8 cellular contexts compared by ENCODE assay signal in the genomic region with DNA sequence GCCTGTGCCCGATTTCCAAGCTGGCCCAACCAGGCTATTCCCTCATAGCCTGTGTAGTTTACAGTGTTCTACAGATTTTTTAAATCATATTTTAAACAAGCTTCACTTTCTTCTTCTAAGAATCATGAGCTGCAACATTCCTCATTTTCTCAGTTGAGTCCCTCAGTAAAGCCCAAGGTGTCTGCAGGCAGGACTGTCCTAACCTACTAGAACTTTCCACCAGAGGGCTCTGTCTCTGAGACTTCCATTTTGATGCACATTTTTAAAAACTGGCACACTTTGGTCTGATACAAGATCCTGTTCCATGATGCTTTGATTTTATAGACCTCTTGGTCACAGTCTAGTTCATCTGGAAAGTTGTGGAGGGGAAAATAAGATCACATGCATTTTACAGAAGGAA. TPM values are rescaled to one million over a fixed set of nuclear protein-coding genes. Genes with fewer than 3 reads are reported as not detected.
DNase-seq lines count a peak whose midpoint lies in the region; ATAC-seq, FAIRE-seq and TF ChIP-seq lines count a peak whose summit lies in the region.

No MANE protein-coding gene starts in this region.

- no CpG with 5 or more reads among the region's 1 CpG for WGBS in mesendoderm (ENCODE audit: extremely low coverage, insufficient coverage, low lambda C conversion rate)
- 48% methylated on average over 1 of the region's 1 CpG for WGBS in esophagus muscularis mucosa

- H3K4me2 ChIP-seq in astrocyte (ENCODE audit: low read length) (no peak overlapping the region), mesendoderm (ENCODE audit: low read length) (no peak overlapping the region)

- H3K9me3 ChIP-seq in astrocyte (ENCODE audit: insufficient read depth, low read depth, low read length) (no peaks in the 10 kb centered on the region), esophagus muscularis mucosa (no peaks in the 10 kb centered on the region)

- no peak for TF ChIP-seq POLR2A in esophagus muscularis mucosa (IDR thresholded peaks at IDR 0.05; ENCODE audit: low read depth)

- peaks cover 26% of the 10 kb centered on the region for H3K4me1 Mint-ChIP-seq in astrocyte (ENCODE audit: low read depth, unreplicated experiment)

- H3K27ac ChIP-seq in astrocyte (ENCODE audit: low read depth, low read length) (no peak overlapping the region), mesendoderm (ENCODE audit: low read depth, low read length) (no peak overlapping the region), esophagus muscularis mucosa (replicated peaks in 1 of 4) (no peak overlapping the region)

- no peaks in the 10 kb centered on the region for H3K9me3 Mint-ChIP-seq in astrocyte (ENCODE audit: unreplicated experiment)

- H3K56ac ChIP-seq in mesendoderm (ENCODE audit: low read length), result no peak overlapping the region

- H3K9ac ChIP-seq in astrocyte (ENCODE audit: low read length), result no peak overlapping the region
- no peak overlapping the region for H3K9ac ChIP-seq in mesendoderm (ENCODE audit: low read length)

- TF ChIP-seq CTCF in astrocyte (IDR thresholded peaks at IDR 0.05; ENCODE audit: insufficient read depth, low read depth, low read length), result peak; percentile 14
- TF ChIP-seq CTCF in esophagus muscularis mucosa (IDR thresholded peaks at IDR 0.05), result peak in 1 of 3 experiments; percentile 4

- ATAC-seq in HG03565 (IDR thresholded peaks at IDR 0.05; ENCODE audit: unreplicated experiment) (no peak), HG02798 (IDR thresholded peaks at IDR 0.05; ENCODE audit: poor library complexity, unreplicated experiment) (no peak)

- H2BK120ac ChIP-seq in mesendoderm (ENCODE audit: low read depth, low read length), result no peak overlapping the region

- no peak overlapping the region for H3K4ac ChIP-seq in mesendoderm (ENCODE audit: low read depth, low read length)

- TF ChIP-seq EP300 in esophagus muscularis mucosa (IDR thresholded peaks at IDR 0.05), result no peak

- no peak overlapping the region for H2AK5ac ChIP-seq in mesendoderm (ENCODE audit: low read length)

- peak; percentile 37 for DNase-seq in ELR (ENCODE audit: low read depth)
- peak; percentile 51 to 53 for DNase-seq in Kasumi-1 (lab: John Stamatoyannopoulos, UW)
- no peak for DNase-seq in astrocyte (ENCODE audit: low read depth)
- DNase-seq in mesendoderm, result peak; percentile 56
- no peak for DNase-seq in NCI-H2081 treated with DMSO at 0.1 percent for 48 hours (lab: John Stamatoyannopoulos, UW)
- no peak for DNase-seq in esophagus muscularis mucosa (ENCODE audit: extremely low spot score)

- peaks cover 8% of the 10 kb centered on the region for H3K27me3 Mint-ChIP-seq in astrocyte (ENCODE audit: low read depth, unreplicated experiment)

- no peaks in the 10 kb centered on the region for H3K27me3 ChIP-seq in astrocyte (ENCODE audit: insufficient read depth, low read length)
- H3K27me3 ChIP-seq in mesendoderm (ENCODE audit: insufficient read depth, low read length, poor library complexity), result no peaks in the 10 kb centered on the region
- no peaks in the 10 kb centered on the region for H3K27me3 ChIP-seq in esophagus muscularis mucosa

- no peak overlapping the region for H3K18ac ChIP-seq in mesendoderm (ENCODE audit: low read length)

- H3K23ac ChIP-seq in mesendoderm (ENCODE audit: low read length), result no peak overlapping the region

- no peak overlapping the region for H2BK5ac ChIP-seq in mesendoderm (ENCODE audit: low read length)

- H3K4me1 ChIP-seq in astrocyte (ENCODE audit: insufficient read depth, low read length) (no peaks in the 10 kb centered on the region), mesendoderm (ENCODE audit: control insufficient read depth, low read depth, low read length) (peaks cover 7% of the 10 kb centered on the region), esophagus muscularis mucosa (no peaks in the 10 kb centered on the region)

- no peak overlapping the region for H2BK15ac ChIP-seq in mesendoderm (replicated peaks; ENCODE audit: low read depth)

- H3K4me3 Mint-ChIP-seq in astrocyte (ENCODE audit: unreplicated experiment), result no peak overlapping the region

- H3K36me3 Mint-ChIP-seq in astrocyte (ENCODE audit: low read depth, unreplicated experiment), result no peaks in the 10 kb centered on the region

- no peak overlapping the region for H4K8ac ChIP-seq in mesendoderm (ENCODE audit: low read depth, low read length)

- H4K5ac ChIP-seq in mesendoderm (ENCODE audit: low read length), result no peak overlapping the region

- no peaks in the 10 kb centered on the region for H4K20me1 ChIP-seq in astrocyte (ENCODE audit: insufficient read depth, low read length)

- H3K27ac Mint-ChIP-seq in astrocyte (ENCODE audit: unreplicated experiment), result no peak overlapping the region

- no peak overlapping the region for H3K4me3 ChIP-seq in astrocyte (ENCODE audit: insufficient read depth, low read depth, low read length)
- H3K4me3 ChIP-seq in mesendoderm (ENCODE audit: low read length), result no peak overlapping the region
- H3K4me3 ChIP-seq in esophagus muscularis mucosa, result no peak overlapping the region

- H2AFZ ChIP-seq in astrocyte (ENCODE audit: low read depth, low read length), result no peak overlapping the region

- no peaks in the 10 kb centered on the region for H3K79me1 ChIP-seq in mesendoderm (ENCODE audit: low read length)

- no peaks in the 10 kb centered on the region for H3K36me3 ChIP-seq in astrocyte (ENCODE audit: insufficient read depth, low read length)
- no peaks in the 10 kb centered on the region for H3K36me3 ChIP-seq in mesendoderm (ENCODE audit: control insufficient read depth, insufficient read depth, low read length)
- H3K36me3 ChIP-seq in esophagus muscularis mucosa, result no peaks in the 10 kb centered on the region

- H3K79me2 ChIP-seq in astrocyte (ENCODE audit: insufficient read depth, low read length) (no peaks in the 10 kb centered on the region), mesendoderm (ENCODE audit: control insufficient read depth, insufficient read depth, low read length) (no peaks in the 10 kb centered on the region)

- intact Hi-C loops in esophagus muscularis mucosa (cut with DNase I), result no loop called here

- FAIRE-seq in astrocyte (lab: Jason Lieb, UNC), result no peak

RNA-seq across cellular contexts. Expression of a gene that starts 21.6 kb away (rescaled TPM):
- total RNA-seq in astrocyte (not detected in 2 replicates), esophagus muscularis mucosa (1 to 10 TPM in 2 of 4 donors, under 1 TPM in 2; 0.19 to 1.4 (median 0.87) TPM)
- 0.04 TPM for polyA plus RNA-seq in mesendoderm (2013, experiment 1 of 2)
- polyA plus RNA-seq in mesendoderm (2013, experiment 2 of 2), result 0.01 TPM

RNA-seq across cellular contexts. Expression of a gene that starts 34.6 kb away (rescaled TPM):
- total RNA-seq in astrocyte (not detected in 2 replicates), esophagus muscularis mucosa (1 to 10 TPM; 2.7 to 7.3 (median 4.7) TPM)
- not detected for polyA plus RNA-seq in mesendoderm (2013, experiment 1 of 2)
- polyA plus RNA-seq in mesendoderm (2013, experiment 2 of 2), result not detected

Comparison
In these comparisons a context has a peak if more than half of its experiments do, and no peak if none do; other contexts are left out.
1. DNase-seq: peak in ELR (single experiment), Kasumi-1 (2 of 2) and mesendoderm (single experiment); none in astrocyte (single experiment), NCI-H2081 treated with DMSO at 0.1 percent for 48 hours (single experiment) and esophagus muscularis mucosa (single experiment).